Comparison of ENCODE assay signal across 8 cellular contexts in genomic region chr6:52517502-52518278, GRCh38. TPM values are rescaled to one million over a fixed set of nuclear protein-coding genes. Genes with fewer than 3 reads are reported as not detected.
DNase-seq lines count a peak whose midpoint lies in the region; ATAC-seq and TF ChIP-seq lines count a peak whose summit lies in the region.

No MANE protein-coding gene starts in this region.

- H3K27me3 ChIP-seq in mucosa of rectum (ENCODE audit: control insufficient read depth in 2 of 2, insufficient read depth in 2 of 2, low read length in 2 of 2) (no peaks in the 10 kb centered on the region), suprapubic skin (no peaks in the 10 kb centered on the region)

- H3K27ac ChIP-seq in mucosa of rectum (ENCODE audit: low read depth in 2 of 2, low read length in 2 of 2): peak overlapping the region; percentile 81
- H3K27ac ChIP-seq in suprapubic skin: peak overlapping the region; percentile 87

- TF ChIP-seq EP300 in suprapubic skin (IDR thresholded peaks at IDR 0.05): no peak

- H3K27ac Mint-ChIP-seq in CD14-positive monocyte: peak overlapping the region in 4 of 7 donors; percentile 20 to 81 (median 42)

- peaks cover 0 to 3% (median 0%) of the 10 kb centered on the region in 7 donors for H3K9me3 Mint-ChIP-seq in CD14-positive monocyte

- H3K4me1 ChIP-seq in mucosa of rectum (ENCODE audit: control insufficient read depth in 2 of 2, insufficient read depth in 2 of 2, low read length in 2 of 2): peaks cover 10 to 15% of the 10 kb centered on the region in 2 donors
- H3K4me1 ChIP-seq in suprapubic skin: peaks cover 70% of the 10 kb centered on the region

- H3K9ac ChIP-seq in mucosa of rectum (ENCODE audit: low read depth in 1 of 2, low read length in 2 of 2): peak overlapping the region in 1 of 2 donors; percentile 35

- DNase-seq in CD14-positive monocyte (ENCODE audit: low spot score) (peak; percentile 57), T1000 (lab: John Stamatoyannopoulos, UW) (peak; percentile 80), suprapubic skin (ENCODE audit: low spot score in 2 of 2) (peak in 1 of 2 donors; percentile 88), cerebellum (ENCODE audit: low spot score) (no peak)

- ATAC-seq in GM19397 (IDR thresholded peaks at IDR 0.05; ENCODE audit: unreplicated experiment): peak; percentile 79
- peak; percentile 95 for ATAC-seq in HG03558 (IDR thresholded peaks at IDR 0.05; ENCODE audit: extremely low read depth, unreplicated experiment)
- ATAC-seq in esophagus mucosa: peak; percentile 91

- intact Hi-C loops in CD14-positive monocyte (cut with micrococcal nuclease): no loop called here

- no peak overlapping the region for H3K4me3 Mint-ChIP-seq in CD14-positive monocyte

- peaks cover 0 to 5% (median 2%) of the 10 kb centered on the region in 3 donors for H3K27me3 Mint-ChIP-seq in CD14-positive monocyte (ENCODE audit: low read depth in 3 of 3)

- H3K36me3 Mint-ChIP-seq in CD14-positive monocyte: peaks cover 71 to 75% of the 10 kb centered on the region in 2 donors

- no peak for TF ChIP-seq POLR2A in suprapubic skin (IDR thresholded peaks at IDR 0.05)

- no peak for TF ChIP-seq CTCF in CD14-positive monocyte (IDR thresholded peaks at IDR 0.05)
- no peak for TF ChIP-seq CTCF in suprapubic skin (IDR thresholded peaks at IDR 0.05)

- peaks cover 12 to 18% of the 10 kb centered on the region in 2 donors for H3K36me3 ChIP-seq in mucosa of rectum (ENCODE audit: control insufficient read depth in 2 of 2, insufficient read depth in 2 of 2, low read length in 2 of 2)
- no peaks in the 10 kb centered on the region for H3K36me3 ChIP-seq in suprapubic skin

- H3K9me3 ChIP-seq in mucosa of rectum (ENCODE audit: control insufficient read depth in 2 of 2, low read length in 2 of 2) (no peaks in the 10 kb centered on the region), suprapubic skin (no peaks in the 10 kb centered on the region)

- H3K4me1 Mint-ChIP-seq in CD14-positive monocyte: peaks cover 22% of the 10 kb centered on the region

- WGBS in suprapubic skin: 36% methylated on average over 13 of the region's 14 CpGs

- H3K4me3 ChIP-seq in mucosa of rectum (ENCODE audit: low read length in 2 of 2) (peak overlapping the region in 1 of 2 donors; percentile 13), suprapubic skin (no peak overlapping the region)

RNA-seq across cellular contexts. Expression of gene TRAM2, which starts 59.2 kb away (rescaled TPM):
- 1 to 10 TPM; 4.7 to 5.9 TPM for polyA plus RNA-seq in CD14-positive monocyte
- total RNA-seq in esophagus mucosa: 3.5 TPM
- 10 to 100 TPM in 1 of 4 donors, 1 to 10 TPM in 3; 6.5 to 14.1 (median 7.2) TPM for total RNA-seq in suprapubic skin
- total RNA-seq in cerebellum: 4.6 TPM
